In genomic region chr20:32460683-32461320, GRCh38 we compare ENCODE assay signal across 24 cellular contexts.
"Had no signal": no experiment of that assay in that cellular context is flagged by ENCODE, and none has a peak within 500 bp of the region (broad histone marks: within the 10 kb centered on the region; RNA-seq: fewer than 3 reads in every experiment).

No MANE protein-coding gene starts in this region.

- H3K4me1 Mint-ChIP-seq: activated CD4-positive, alpha-beta T cell treated with anti-CD3 and anti-CD28 coated beads, Interleukin-2, amount 10 ng/mL, durations not matched to agents 7 days and 5 days; activated CD8-positive, alpha-beta memory T cell treated with anti-CD3 and anti-CD28 coated beads, Interleukin-2, amount 10 ng/mL, durations not matched to agents 7 days and 5 days; activated naive CD4-positive, alpha-beta T cell treated with anti-CD3 and anti-CD28 coated beads, Interleukin-2, amount 10 ng/mL, durations not matched to agents 7 days and 5 days had no signal

- H3K27ac Mint-ChIP-seq: activated CD4-positive, alpha-beta T cell treated with anti-CD3 and anti-CD28 coated beads, Interleukin-2, amount 10 ng/mL, durations not matched to agents 7 days and 5 days; activated CD8-positive, alpha-beta memory T cell treated with anti-CD3 and anti-CD28 coated beads, Interleukin-2, amount 10 ng/mL, durations not matched to agents 7 days and 5 days; activated CD8-positive, alpha-beta T cell treated with anti-CD3 and anti-CD28 coated beads for 36 hours; activated naive CD4-positive, alpha-beta T cell treated with anti-CD3 and anti-CD28 coated beads, Interleukin-2, amount 10 ng/mL, durations not matched to agents 7 days and 5 days; dendritic cell treated with granulocyte-macrophage colony-stimulating factor and Interleukin-4, amounts not matched to agents 40 ng/mL and 50 ng/mL, for 4 days; stimulated activated naive B cell treated with anti-CD40 and anti-IgM and Interleukin-4, amounts not matched to agents 10 μg/mL and 1 μg/mL and 100 μg/mL, for 72 hours had no signal

- H3K27me3 ChIP-seq: body of pancreas, foreskin keratinocyte, upper lobe of right lung had no signal

- DNase-seq: activated CD4-positive, alpha-beta T cell treated with anti-CD3 and anti-CD28 coated beads, Interleukin-2, amount 10 ng/mL, durations not matched to agents 7 days and 5 days; activated CD4-positive, CD25-positive, alpha-beta regulatory T cell treated with anti-CD3 and anti-CD28 coated beads, Interleukin-2, amount 50 U/mL, for 72 hours; activated CD8-positive, alpha-beta memory T cell treated with anti-CD3 and anti-CD28 coated beads, Interleukin-2, amount 10 ng/mL, durations not matched to agents 7 days and 5 days; activated CD8-positive, alpha-beta T cell treated with anti-CD3 and anti-CD28 coated beads for 36 hours; activated effector memory CD4-positive, alpha-beta T cell treated with anti-CD3 and anti-CD28 coated beads, Interleukin-2, amount 50 U/mL, for 16 hours; activated naive CD4-positive, alpha-beta T cell treated with anti-CD3 and anti-CD28 coated beads, Interleukin-2, amount 10 ng/mL, durations not matched to agents 7 days and 5 days; activated T-cell treated with anti-CD3 and anti-CD28 coated beads for 4 hours; anterior cingulate cortex; body of pancreas; effector CD8-positive, alpha-beta T cell; foreskin keratinocyte; immature natural killer cell; kidney glomerular epithelial cell; left ventricle myocardium superior; mammary epithelial cell; occipital lobe; small intestine; stimulated activated CD4-positive, alpha-beta T cell treated with anti-CD3 and anti-CD28 coated beads, Interleukin-15, amount 100 ng/mL, for 24 hours; stimulated activated naive B cell treated with anti-CD40 and anti-IgM and Interleukin-4, amounts not matched to agents 10 μg/mL and 1 μg/mL and 100 μg/mL, for 72 hours; T-helper 1 cell; upper lobe of right lung; WERI-Rb-1 had no signal

- H3K36me3 ChIP-seq: upper lobe of right lung had no signal

- H3K27ac ChIP-seq: foreskin keratinocyte, upper lobe of right lung, WERI-Rb-1 had no signal

- H3K9me3 Mint-ChIP-seq: activated CD4-positive, alpha-beta T cell treated with anti-CD3 and anti-CD28 coated beads, Interleukin-2, amount 10 ng/mL, durations not matched to agents 7 days and 5 days; activated CD8-positive, alpha-beta T cell treated with anti-CD3 and anti-CD28 coated beads for 36 hours; activated naive CD4-positive, alpha-beta T cell treated with anti-CD3 and anti-CD28 coated beads, Interleukin-2, amount 10 ng/mL, durations not matched to agents 7 days and 5 days; dendritic cell treated with granulocyte-macrophage colony-stimulating factor and Interleukin-4, amounts not matched to agents 40 ng/mL and 50 ng/mL, for 4 days; immature natural killer cell; stimulated activated naive B cell treated with anti-CD40 and anti-IgM and Interleukin-4, amounts not matched to agents 10 μg/mL and 1 μg/mL and 100 μg/mL, for 72 hours had no signal

- H3K4me1 ChIP-seq: foreskin keratinocyte had no signal

- H3K9me3 ChIP-seq: body of pancreas, upper lobe of right lung had no signal

- ATAC-seq: activated CD8-positive, alpha-beta memory T cell treated with anti-CD3 and anti-CD28 coated beads, Interleukin-2, amount 10 ng/mL, durations not matched to agents 7 days and 5 days; activated CD8-positive, alpha-beta T cell treated with anti-CD3 and anti-CD28 coated beads for 36 hours; body of pancreas; foreskin keratinocyte; left ventricle myocardium superior; sciatic nerve; stimulated activated naive B cell treated with anti-CD40 and anti-IgM and Interleukin-4, amounts not matched to agents 10 μg/mL and 1 μg/mL and 100 μg/mL, for 72 hours; upper lobe of right lung had no signal

- H3K4me3 ChIP-seq: body of pancreas, upper lobe of right lung had no signal

- H3K4me3 Mint-ChIP-seq: activated CD4-positive, alpha-beta T cell treated with anti-CD3 and anti-CD28 coated beads, Interleukin-2, amount 10 ng/mL, durations not matched to agents 7 days and 5 days; activated CD8-positive, alpha-beta memory T cell treated with anti-CD3 and anti-CD28 coated beads, Interleukin-2, amount 10 ng/mL, durations not matched to agents 7 days and 5 days; activated CD8-positive, alpha-beta T cell treated with anti-CD3 and anti-CD28 coated beads for 36 hours; activated naive CD4-positive, alpha-beta T cell treated with anti-CD3 and anti-CD28 coated beads, Interleukin-2, amount 10 ng/mL, durations not matched to agents 7 days and 5 days; dendritic cell treated with granulocyte-macrophage colony-stimulating factor and Interleukin-4, amounts not matched to agents 40 ng/mL and 50 ng/mL, for 4 days; immature natural killer cell; stimulated activated naive B cell treated with anti-CD40 and anti-IgM and Interleukin-4, amounts not matched to agents 10 μg/mL and 1 μg/mL and 100 μg/mL, for 72 hours had no signal

- H3K36me3 Mint-ChIP-seq: activated CD8-positive, alpha-beta memory T cell treated with anti-CD3 and anti-CD28 coated beads, Interleukin-2, amount 10 ng/mL, durations not matched to agents 7 days and 5 days; immature natural killer cell; stimulated activated naive B cell treated with anti-CD40 and anti-IgM and Interleukin-4, amounts not matched to agents 10 μg/mL and 1 μg/mL and 100 μg/mL, for 72 hours had no signal

- H3K27me3 Mint-ChIP-seq: activated CD4-positive, alpha-beta T cell treated with anti-CD3 and anti-CD28 coated beads, Interleukin-2, amount 10 ng/mL, durations not matched to agents 7 days and 5 days; activated CD8-positive, alpha-beta memory T cell treated with anti-CD3 and anti-CD28 coated beads, Interleukin-2, amount 10 ng/mL, durations not matched to agents 7 days and 5 days; activated CD8-positive, alpha-beta T cell treated with anti-CD3 and anti-CD28 coated beads for 36 hours; activated naive CD4-positive, alpha-beta T cell treated with anti-CD3 and anti-CD28 coated beads, Interleukin-2, amount 10 ng/mL, durations not matched to agents 7 days and 5 days; dendritic cell treated with granulocyte-macrophage colony-stimulating factor and Interleukin-4, amounts not matched to agents 40 ng/mL and 50 ng/mL, for 4 days had no signal
